Comparison of ENCODE assay signal across 13 cellular contexts in the genomic region with DNA sequence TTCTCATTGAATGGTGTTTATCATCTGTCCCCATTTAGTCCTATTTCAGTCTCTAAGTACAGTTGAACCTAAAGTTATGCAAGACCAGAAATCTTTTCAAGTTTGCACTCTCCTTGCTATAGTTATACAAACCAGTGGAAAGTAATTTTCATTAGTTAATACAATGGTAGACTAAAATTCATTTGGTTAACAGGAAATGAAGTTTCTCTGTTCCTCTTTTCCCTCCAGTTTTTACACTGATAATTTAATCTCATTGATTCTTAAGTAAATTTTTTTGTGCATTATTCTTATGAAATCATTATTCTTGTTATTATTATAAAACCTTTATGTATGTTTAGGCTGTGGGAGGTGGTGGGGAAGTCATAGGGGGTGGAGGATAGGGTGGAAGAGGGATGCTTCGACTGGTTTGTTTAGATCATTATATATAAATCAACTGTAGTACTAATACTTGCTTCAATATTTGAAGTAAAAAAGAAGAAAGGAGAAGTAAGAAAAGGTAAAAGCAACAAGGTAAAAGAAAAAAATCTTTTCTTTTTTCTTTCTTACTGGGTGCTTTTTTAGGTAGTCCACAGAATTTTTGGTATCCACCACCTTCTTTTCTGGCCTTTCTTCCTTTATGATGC.
DNase-seq lines count a peak whose midpoint lies in the region; ATAC-seq, FAIRE-seq and TF ChIP-seq lines count a peak whose summit lies in the region.
"Had no signal": no experiment of that assay in that cellular context is flagged by ENCODE, and none has a peak within 500 bp of the region (broad histone marks: within the 10 kb centered on the region; RNA-seq: fewer than 3 reads in every experiment).

No MANE protein-coding gene starts in this region.

- FAIRE-seq in H54 (lab: Jason Lieb, UNC) = no peak

- H3K36me3 ChIP-seq in ovary = no peaks in the 10 kb centered on the region
- H3K36me3 ChIP-seq: SJCRH30 had no signal

- no peak for TF ChIP-seq EP300 in ovary (IDR thresholded peaks at IDR 0.05)

- 47 to 58% (median 50%) methylated on average over 1 of the region's 1 CpG for WGBS in ovary, 3 donors

- no peak overlapping the region for H3K27ac ChIP-seq in ovary
- H3K27ac ChIP-seq: SJCRH30 had no signal

- H3K4me3 ChIP-seq in ovary = no peak overlapping the region
- H3K4me3 ChIP-seq: GM23338, SJCRH30 had no signal

- no peaks in the 10 kb centered on the region for H3K9me3 Mint-ChIP-seq in naive B cell
- H3K9me3 Mint-ChIP-seq: GM23338 had no signal

- peaks cover 18 to 26% (median 22%) of the 10 kb centered on the region in 3 donors for H3K4me1 Mint-ChIP-seq in naive B cell
- H3K4me1 Mint-ChIP-seq: GM23338 had no signal

- H3K4me1 ChIP-seq in ovary (ENCODE audit: insufficient read depth) = no peaks in the 10 kb centered on the region

- no peaks in the 10 kb centered on the region for H3K27me3 ChIP-seq in ovary
- H3K27me3 ChIP-seq: SJCRH30 had no signal

- H3K36me3 Mint-ChIP-seq in naive B cell = no peaks in the 10 kb centered on the region

- H3K4me3 Mint-ChIP-seq in naive B cell = peak overlapping the region in 7 of 8 donors; percentile 47 to 85 (median 60)
- H3K4me3 Mint-ChIP-seq: GM23338 had no signal

- ATAC-seq in GM19035 (IDR thresholded peaks at IDR 0.05; ENCODE audit: unreplicated experiment) (peak; percentile 64), GM21737 (IDR thresholded peaks at IDR 0.05; ENCODE audit: unreplicated experiment) (peak; percentile 73), HG03139 (IDR thresholded peaks at IDR 0.05; ENCODE audit: unreplicated experiment) (peak; percentile 74), naive B cell (ENCODE audit: low read depth in 2 of 2) (peak; percentile 81 to 85)
- ATAC-seq: GM23338 had no signal

- DNase-seq in naive B cell (peak; percentile 9), ovary (no peak), DMS 273 treated with DMSO at 0.1 percent for 48 hours (lab: John Stamatoyannopoulos, UW) (no peak), H54 (ENCODE audit: insufficient read length, low spot score) (no peak), GOT3 (lab: John Stamatoyannopoulos, UW) (no peak)
- DNase-seq: activated CD4-positive, alpha-beta T cell treated with anti-CD3 and anti-CD28 coated beads for 1 hour; NCI-H345; occipital lobe; SJCRH30 had no signal

- H3K27me3 Mint-ChIP-seq in naive B cell = no peaks in the 10 kb centered on the region

- intact Hi-C loops in ovary (cut with DNase I) = no loop called here

- H3K9me3 ChIP-seq in ovary = no peaks in the 10 kb centered on the region
- H3K9me3 ChIP-seq: SJCRH30 had no signal

- TF ChIP-seq POLR2A in ovary (IDR thresholded peaks at IDR 0.05) (no peak), H54 (IDR thresholded peaks at IDR 0.05; ENCODE audit: low read depth, low read length) (no peak)

- peak overlapping the region in 4 of 6 donors; percentile 36 to 88 (median 72) for H3K27ac Mint-ChIP-seq in naive B cell
- H3K27ac Mint-ChIP-seq: GM23338 had no signal

- TF ChIP-seq CTCF in ovary (IDR thresholded peaks at IDR 0.05) = no peak
